9 cellular contexts compared by ENCODE assay signal in genomic region chr19:40398417-40399056, GRCh38. TPM values are rescaled to one million over a fixed set of nuclear protein-coding genes. Genes with fewer than 3 reads are reported as not detected.
A peak's percentile ranks its signal among the peaks of the same experiment; 100 is the strongest.
DNase-seq lines count a peak whose midpoint lies in the region; TF ChIP-seq lines count a peak whose summit lies in the region.
"Had no signal": no experiment of that assay in that cellular context is flagged by ENCODE, and none has a peak within 500 bp of the region (broad histone marks: within the 10 kb centered on the region; RNA-seq: fewer than 3 reads in every experiment).

No MANE protein-coding gene starts in this region.

- no peak for TF ChIP-seq POLR2A in esophagus muscularis mucosa (IDR thresholded peaks at IDR 0.05; ENCODE audit: low read depth)

- no peaks in the 10 kb centered on the region for H3K9me3 ChIP-seq in esophagus muscularis mucosa
- H3K9me3 ChIP-seq: neutrophil had no signal

- H3K27ac ChIP-seq in esophagus muscularis mucosa (replicated peaks in 1 of 4): no peak overlapping the region
- H3K27ac ChIP-seq: neutrophil had no signal

- H3K36me3 ChIP-seq in H7 (replicated peaks; ENCODE audit: control insufficient read depth, insufficient read depth, low read length): no peaks in the 10 kb centered on the region
- peaks cover 0 to 21% (median 12%) of the 10 kb centered on the region in 4 donors for H3K36me3 ChIP-seq in esophagus muscularis mucosa
- H3K36me3 ChIP-seq: neutrophil had no signal

- peaks cover 6 to 18% (median 9%) of the 10 kb centered on the region in 4 donors for H3K4me1 ChIP-seq in esophagus muscularis mucosa

- intact Hi-C loops in esophagus muscularis mucosa (cut with DNase I): loop anchor here (5.0 kb wide), 1 partner anchor 46 kb away; no protein-coding TSS in a partner anchor

- TF ChIP-seq CTCF in esophagus muscularis mucosa (IDR thresholded peaks at IDR 0.05): no peak

- no peak for TF ChIP-seq EP300 in esophagus muscularis mucosa (IDR thresholded peaks at IDR 0.05)

- 60% methylated on average over 34 of the region's 47 CpGs for WGBS in esophagus muscularis mucosa

- peaks cover 10% of the 10 kb centered on the region for H3K27me3 ChIP-seq in H7 (ENCODE audit: control insufficient read depth, insufficient read depth, low read length)
- no peaks in the 10 kb centered on the region for H3K27me3 ChIP-seq in esophagus muscularis mucosa

- peak; percentile 98 for DNase-seq in H7
- DNase-seq in activated CD4-positive, CD25-positive, alpha-beta regulatory T cell treated with anti-CD3 and anti-CD28 coated beads, Interleukin-2, amount 50 U/mL, for 72 hours: peak; percentile 61
- DNase-seq in cerebellum (ENCODE audit: low spot score): peak; percentile 58
- peak; percentile 34 for DNase-seq in putamen (ENCODE audit: low spot score)
- DNase-seq in esophagus muscularis mucosa (ENCODE audit: extremely low spot score): no peak
- DNase-seq in Ammon's horn (ENCODE audit: low spot score): no peak
- no peak for DNase-seq in SHP77 (lab: John Stamatoyannopoulos, UW)
- no peak for DNase-seq in DMS 273 (lab: John Stamatoyannopoulos, UW; ENCODE audit: unreplicated experiment)

- H3K4me3 ChIP-seq in H7 (ENCODE audit: insufficient read depth, low read depth, low read length): peak overlapping the region; percentile 28
- peak overlapping the region in 2 of 4 donors; percentile 12 to 16 for H3K4me3 ChIP-seq in esophagus muscularis mucosa

RNA-seq across cellular contexts. Expression of gene HIPK4, which starts 8.6 kb away (rescaled TPM):
- 0.15 and 0.24 TPM in 2 replicates for total RNA-seq in H7 (2014; rRNA removed; shearing (Covaris generic))
- total RNA-seq in cerebellum (0.18 TPM), esophagus muscularis mucosa (under 1 TPM; under 0.01 to 0.63 (median 0.42) TPM)

RNA-seq across cellular contexts. Expression of gene PRX, which starts 14.6 kb away (rescaled TPM):
- total RNA-seq in H7 (2014; rRNA removed; shearing (Covaris generic)): 5.0 and 10.7 TPM in 2 replicates
- 1.8 TPM for total RNA-seq in cerebellum
- 10 to 100 TPM in 2 of 4 donors, 1 to 10 TPM in 2; 5.8 to 12.4 (median 8.8) TPM for total RNA-seq in esophagus muscularis mucosa

RNA-seq across cellular contexts. Expression of gene SERTAD1, which starts 27.3 kb away (rescaled TPM):
- 3.7 and 4.4 TPM in 2 replicates for total RNA-seq in H7 (2014; rRNA removed; shearing (Covaris generic))
- total RNA-seq in cerebellum (2.1 TPM), esophagus muscularis mucosa (10 to 100 TPM; 13.7 to 73.1 (median 22.5) TPM)

RNA-seq across cellular contexts. Expression of gene SERTAD3, which starts 45.6 kb away (rescaled TPM):
- 26.0 and 29.9 TPM in 2 replicates for total RNA-seq in H7 (2014; rRNA removed; shearing (Covaris generic))
- 6.5 TPM for total RNA-seq in cerebellum
- total RNA-seq in esophagus muscularis mucosa: 10 to 100 TPM; 18.3 to 47.2 (median 37.8) TPM

RNA-seq across cellular contexts. Expression of gene PLD3, which starts 50.0 kb away (rescaled TPM):
- total RNA-seq in H7 (2014; rRNA removed; shearing (Covaris generic)): 332 and 352 TPM in 2 replicates
- total RNA-seq in cerebellum: 106 TPM
- 100 to 1,000 TPM; 206 to 280 (median 223) TPM for total RNA-seq in esophagus muscularis mucosa

Comparison
In these comparisons a context has a peak if more than half of its experiments do, and no peak if none do; other contexts are left out.
1. DNase-seq: peak in H7 (single experiment), activated CD4-positive, CD25-positive, alpha-beta regulatory T cell treated with anti-CD3 and anti-CD28 coated beads, Interleukin-2, amount 50 U/mL, for 72 hours (single experiment), cerebellum (single experiment) and putamen (single experiment); none in esophagus muscularis mucosa (single experiment), Ammon's horn (single experiment), SHP77 (0 of 2) and DMS 273 (single experiment).